ENCODE assay signal across 8 cellular contexts in genomic region chr9:124769451-124770358, GRCh38. TPM values are rescaled to one million over a fixed set of nuclear protein-coding genes. Genes with fewer than 3 reads are reported as not detected.
DNase-seq lines count a peak whose midpoint lies in the region; ATAC-seq and TF ChIP-seq lines count a peak whose summit lies in the region.

No MANE protein-coding gene starts in this region.

- TF ChIP-seq POLR2A in sigmoid colon (IDR thresholded peaks at IDR 0.05), result no peak

- H3K27ac ChIP-seq in right cardiac atrium (ENCODE audit: low read length) (no peak overlapping the region), sigmoid colon (peak overlapping the region in 3 of 4 donors; percentile 78 to 86 (median 79))

- H3K36me3 ChIP-seq in sigmoid colon, result no peaks in the 10 kb centered on the region

- H3K4me3 ChIP-seq in LNCaP clone FGC (ENCODE audit: low read depth, low read length) (peak overlapping the region; percentile 79), right cardiac atrium (ENCODE audit: low read length) (peak overlapping the region; percentile 71), sigmoid colon (peak overlapping the region; percentile 50 to 92 (median 82))

- intact Hi-C loops in right cardiac atrium (cut with DNase I), result loop anchor here in 1 of 4 donors (5.0 kb wide), 1 partner anchor 608 kb away; no protein-coding TSS in a partner anchor
- intact Hi-C loops in sigmoid colon (cut with DNase I), result loop anchor here (5.0 kb wide), 2 partner anchors 173 to 373 kb away; partner anchors contain the start of genes GOLGA1 and SCAI

- no peak for TF ChIP-seq CTCF in LNCaP clone FGC (IDR thresholded peaks at IDR 0.05; ENCODE audit: control insufficient read depth, extremely low read depth, insufficient read depth)
- no peak for TF ChIP-seq CTCF in sigmoid colon (IDR thresholded peaks at IDR 0.05)

- TF ChIP-seq EP300 in sigmoid colon (IDR thresholded peaks at IDR 0.05), result no peak

- H3K27me3 ChIP-seq in right cardiac atrium (ENCODE audit: control insufficient read depth, insufficient read depth), result peaks cover 3% of the 10 kb centered on the region
- H3K27me3 ChIP-seq in sigmoid colon, result peaks cover 0 to 63% (median 50%) of the 10 kb centered on the region in 3 donors

- WGBS in right cardiac atrium, result 7% methylated on average over 57 of the region's 57 CpGs
- WGBS in sigmoid colon, 2 donors, result 1 to 2% methylated on average over 57 of the region's 57 CpGs

- H3K4me1 ChIP-seq in right cardiac atrium (ENCODE audit: control insufficient read depth, insufficient read depth, low read length), result no peaks in the 10 kb centered on the region
- H3K4me1 ChIP-seq in sigmoid colon, result peaks cover 0 to 33% (median 20%) of the 10 kb centered on the region in 4 donors

- DNase-seq in DMS53 (lab: John Stamatoyannopoulos, UW) (peak; percentile 64), LNCaP clone FGC (ENCODE audit: low read depth) (peak; percentile 52), right cardiac atrium (peak in 2 of 3 donors; percentile 67 to 79), sigmoid colon (no peak), NCI-H2227 treated with DMSO at 0.1 percent for 48 hours (lab: John Stamatoyannopoulos, UW) (no peak), AG20443 (ENCODE audit: low spot score) (no peak)
- peak; percentile 41 to 49 for DNase-seq in activated T-cell treated with anti-CD3 and anti-CD28 coated beads, Interleukin-2, amount 50 U/mL, for 48 hours

- ATAC-seq in right cardiac atrium (no peak), GM18867 (IDR thresholded peaks at IDR 0.05; ENCODE audit: unreplicated experiment) (no peak)

- H3K9me3 ChIP-seq in right cardiac atrium (ENCODE audit: control insufficient read depth, low read length) (no peaks in the 10 kb centered on the region), sigmoid colon (no peaks in the 10 kb centered on the region)

RNA-seq across cellular contexts. Expression of gene NR6A1, which starts 1.4 kb away (rescaled TPM):
- 1 to 10 TPM in 1 of 4 donors, under 1 TPM in 3; 0.85 to 1.9 (median 0.93) TPM for total RNA-seq in right cardiac atrium
- 0.57 TPM for polyA plus RNA-seq in right cardiac atrium
- total RNA-seq in sigmoid colon, result 1 to 10 TPM; 1.2 to 3.0 (median 2.0) TPM
- 1 to 10 TPM in 1 of 3 donors, under 1 TPM in 2; 0.60 to 1.8 (median 0.69) TPM for polyA plus RNA-seq in sigmoid colon

RNA-seq across cellular contexts. Expression of gene OLFML2A, which starts 7.2 kb away (rescaled TPM):
- total RNA-seq in right cardiac atrium (10 to 100 TPM; 27.4 to 34.4 (median 30.8) TPM), sigmoid colon (100 to 1,000 TPM in 1 of 4 donors, 10 to 100 TPM in 3; 60.0 to 147 (median 65.5) TPM)
- polyA plus RNA-seq in right cardiac atrium (15.1 TPM), sigmoid colon (1 to 10 TPM in 1 of 3 donors, under 1 TPM in 2; 0.46 to 3.4 (median 0.60) TPM)

Comparison
In these comparisons a context has a peak if more than half of its experiments do, and no peak if none do; other contexts are left out.
1. DNase-seq: peak in DMS53 (single experiment), LNCaP clone FGC (single experiment), activated T-cell treated with anti-CD3 and anti-CD28 coated beads, Interleukin-2, amount 50 U/mL, for 48 hours (2 of 2) and right cardiac atrium (2 of 3); none in sigmoid colon (single experiment), NCI-H2227 treated with DMSO at 0.1 percent for 48 hours (single experiment) and AG20443 (single experiment).
2. Peak in every context shown above with its lines, with median percentiles within 50 percentile points of each other: H3K4me3 ChIP-seq.